In genomic region chrX:413322-414201, GRCh38 we compare ENCODE assay signal across 11 cellular contexts. TPM values are rescaled to one million over a fixed set of nuclear protein-coding genes. Genes with fewer than 3 reads are reported as not detected.
A peak's percentile ranks its signal among the peaks of the same experiment; 100 is the strongest.
DNase-seq lines count a peak whose midpoint lies in the region; ATAC-seq and TF ChIP-seq lines count a peak whose summit lies in the region.
"Had no signal": no experiment of that assay in that cellular context is flagged by ENCODE, and none has a peak within 500 bp of the region (broad histone marks: within the 10 kb centered on the region; RNA-seq: fewer than 3 reads in every experiment).

No MANE protein-coding gene starts in this region.

- no peaks in the 10 kb centered on the region for H4K20me1 ChIP-seq in GM23338 (replicated peaks; ENCODE audit: insufficient read depth)

- peaks cover 18% of the 10 kb centered on the region for H3K4me1 ChIP-seq in GM23338 (ENCODE audit: insufficient read depth)
- no peaks in the 10 kb centered on the region for H3K4me1 ChIP-seq in iPS-15b (ENCODE audit: control insufficient read depth, insufficient read depth, low read length)
- H3K4me1 ChIP-seq in sigmoid colon, result peaks cover 0 to 12% (median 9%) of the 10 kb centered on the region in 4 donors

- H3K36me3 Mint-ChIP-seq in GM23338 (ENCODE audit: low read depth), result peaks cover 18% of the 10 kb centered on the region
- H3K36me3 Mint-ChIP-seq in chondrocyte (ENCODE audit: low read depth), result peaks cover 2% of the 10 kb centered on the region

- H3K36me3 ChIP-seq in GM23338 (ENCODE audit: insufficient read depth) (peaks cover 4% of the 10 kb centered on the region; the same call in 1 of the 2 replicates), iPS-15b (ENCODE audit: control insufficient read depth, insufficient read depth, low read length) (no peaks in the 10 kb centered on the region), sigmoid colon (no peaks in the 10 kb centered on the region)

- H3F3A ChIP-seq in GM23338 (replicated peaks; ENCODE audit: low read depth), result peaks cover 16% of the 10 kb centered on the region

- ATAC-seq in GM23338 (peak; percentile 84), GM18517 (IDR thresholded peaks at IDR 0.05; ENCODE audit: unreplicated experiment) (no peak), HG03135 (IDR thresholded peaks at IDR 0.05; ENCODE audit: unreplicated experiment) (no peak)
- ATAC-seq: Panc1 had no signal

- H2AFZ ChIP-seq in GM23338, result peak overlapping the region; percentile 67; the same call in 1 of the 2 replicates

- H3K4me3 Mint-ChIP-seq in GM23338 (peak overlapping the region; percentile 67), chondrocyte (ENCODE audit: unreplicated experiment) (peak overlapping the region; percentile 65)

- H3K9ac ChIP-seq in iPS-15b (ENCODE audit: low read depth, low read length), result peak overlapping the region; percentile 47

- H3K27me3 Mint-ChIP-seq in GM23338 (ENCODE audit: insufficient read depth, low read depth, poor library complexity), result peaks cover 17% of the 10 kb centered on the region
- H3K27me3 Mint-ChIP-seq in chondrocyte (ENCODE audit: low read depth), result no peaks in the 10 kb centered on the region

- peaks cover 14% of the 10 kb centered on the region for H3K9me3 Mint-ChIP-seq in GM23338
- no peaks in the 10 kb centered on the region for H3K9me3 Mint-ChIP-seq in chondrocyte (ENCODE audit: low read depth)

- TF ChIP-seq EP300 in sigmoid colon (IDR thresholded peaks at IDR 0.05), result no peak

- H3K9me3 ChIP-seq in iPS-15b (ENCODE audit: control insufficient read depth, insufficient read depth, low read length) (no peaks in the 10 kb centered on the region), sigmoid colon (no peaks in the 10 kb centered on the region)

- H3K27ac Mint-ChIP-seq in GM23338, result peak overlapping the region; percentile 84; the same call in 1 of the 2 replicates
- peak overlapping the region; percentile 77 for H3K27ac Mint-ChIP-seq in chondrocyte (ENCODE audit: unreplicated experiment)

- no peaks in the 10 kb centered on the region for H3K79me2 ChIP-seq in GM23338 (replicated peaks; ENCODE audit: insufficient read depth)

- intact Hi-C loops in sigmoid colon (cut with DNase I), result no loop called here

- H3K27ac ChIP-seq in GM23338 (ENCODE audit: low read depth) (peak overlapping the region; percentile 93), sigmoid colon (no peak overlapping the region)

- no peaks in the 10 kb centered on the region for H3K9me2 ChIP-seq in GM23338 (ENCODE audit: insufficient read depth)

- H3K4me3 ChIP-seq in GM23338 (peak overlapping the region; percentile 52), iPS-15b (ENCODE audit: low read depth, low read length) (peak overlapping the region; percentile 49), sigmoid colon (peak overlapping the region in 3 of 4 donors; percentile 17 to 34 (median 32))

- TF ChIP-seq CTCF in GM23338 (conservative IDR thresholded peaks at IDR 0.05; ENCODE audit: low read depth in 2 of 2) (no peak), chondrocyte (IDR thresholded peaks at IDR 0.05) (peak; percentile 72), sigmoid colon (IDR thresholded peaks at IDR 0.05) (no peak)

- H3K4me1 Mint-ChIP-seq in GM23338, result peaks cover 11% of the 10 kb centered on the region
- H3K4me1 Mint-ChIP-seq in chondrocyte (ENCODE audit: low read depth), result peaks cover 12% of the 10 kb centered on the region

- DNase-seq in GM23338 (ENCODE audit: low spot score), result peak; percentile 81
- peak; percentile 81 for DNase-seq in chondrocyte (ENCODE audit: low spot score)
- no peak for DNase-seq in sigmoid colon
- DNase-seq in activated gamma-delta T cell (lab: John Stamatoyannopoulos, UW), result no peak
- no peak for DNase-seq in HUDEP-2 (lab: John Stamatoyannopoulos, UW; ENCODE audit: unreplicated experiment in 76 of 76)
- DNase-seq: activated naive CD4-positive, alpha-beta T cell treated with Interleukin-2 at 50 U/mL for 16 hours; DMS79 had no signal

- 25 to 45% methylated on average over 47 of the region's 47 CpGs for WGBS in sigmoid colon, 2 donors

- no peaks in the 10 kb centered on the region for H3K27me3 ChIP-seq in GM23338 (ENCODE audit: insufficient read depth)
- no peaks in the 10 kb centered on the region for H3K27me3 ChIP-seq in iPS-15b (ENCODE audit: control insufficient read depth, insufficient read depth, low read length)
- peaks cover 0 to 17% (median 2%) of the 10 kb centered on the region in 3 donors for H3K27me3 ChIP-seq in sigmoid colon

- peak overlapping the region; percentile 88 for H3K4me2 ChIP-seq in GM23338

- TF ChIP-seq POLR2A in sigmoid colon (IDR thresholded peaks at IDR 0.05), result no peak

TF ChIP-seq in GM23338, 12 proteins besides CTCF, POLR2A, EP300 and RAD21 (continues in another document):
- TF ChIP-seq ZNF114 (CRISPR knock-in tag; IDR thresholded peaks at IDR 0.05) (no peak), EZH2 (IDR thresholded peaks at IDR 0.05; ENCODE audit: low read depth, unreplicated experiment) (no peak), STAT1 (IDR thresholded peaks at IDR 0.05; ENCODE audit: unreplicated experiment) (no peak), REST (IDR thresholded peaks at IDR 0.05; ENCODE audit: unreplicated experiment) (no peak), ZNF331 (CRISPR knock-in tag; IDR thresholded peaks at IDR 0.05; ENCODE audit: low read depth) (no peak), ETS1 (IDR thresholded peaks at IDR 0.05) (no peak), POLR2AphosphoS5 (IDR thresholded peaks at IDR 0.05; ENCODE audit: low read depth) (no peak)

RNA-seq across cellular contexts. Expression of gene PPP2R3B, which starts 26.9 kb away (rescaled TPM):
- total RNA-seq in GM23338 (2014; rRNA removed; shearing (Covaris generic)), result 71.6 and 104 TPM in 2 replicates
- polyA plus RNA-seq in GM23338 (2016; fragmentation: Nextera tagmentation; extraction: Ambion mirVana) (50.1 and 54.8 TPM in 2 replicates), sigmoid colon (10 to 100 TPM in 1 of 3 donors, 1 to 10 TPM in 2; 2.1 to 13.3 (median 5.4) TPM)
- total RNA-seq in chondrocyte (27.1 to 30.5 TPM (median 30.0 TPM) in 3 replicates), sigmoid colon (10 to 100 TPM in 1 of 4 donors, 1 to 10 TPM in 3; 3.2 to 16.1 (median 6.6) TPM)

Comparison
In these comparisons a context has a peak if more than half of its experiments do, and no peak if none do; other contexts are left out.
1. DNase-seq: peak in GM23338 (single experiment) and chondrocyte (single experiment); none in sigmoid colon (single experiment), activated gamma-delta T cell (single experiment) and HUDEP-2 (0 of 76).
2. Peak in every context shown above with its lines, with median percentiles within 50 percentile points of each other: H3K4me3 ChIP-seq.